ENCODE assay signal across 8 cellular contexts in the genomic region with DNA sequence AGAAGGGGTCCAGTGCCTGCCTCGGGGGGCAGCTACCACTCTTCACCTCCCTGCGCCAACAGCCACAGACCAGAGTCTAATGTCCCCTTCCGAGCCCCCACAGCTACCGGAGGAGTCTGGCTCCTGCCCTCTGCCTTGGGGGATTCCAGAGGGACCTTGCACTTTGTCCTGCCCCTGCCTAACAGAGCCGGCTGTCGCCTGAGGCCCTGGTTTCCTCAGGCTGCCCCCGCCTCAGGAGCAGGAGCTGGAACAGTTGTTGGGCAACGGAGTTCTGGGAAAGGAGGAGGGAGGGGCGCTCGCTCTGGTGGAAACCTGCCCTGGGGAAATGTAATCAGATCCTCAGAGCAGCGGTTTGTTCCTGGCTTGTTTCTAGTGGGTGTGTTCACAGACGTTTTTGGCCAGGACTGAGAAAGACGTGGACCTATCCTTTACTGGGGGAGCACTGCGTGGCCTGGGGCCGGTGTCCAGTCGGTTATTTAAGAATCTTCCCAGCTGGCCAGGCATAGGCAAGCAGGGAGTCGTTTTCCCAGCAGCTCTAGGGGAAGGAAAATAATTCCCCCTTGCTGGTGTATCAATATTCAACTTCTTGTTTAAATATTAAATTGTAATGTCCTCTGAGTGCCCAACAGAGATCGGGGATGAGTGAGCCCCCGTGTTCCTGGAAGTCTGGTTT. TPM values are rescaled to one million over a fixed set of nuclear protein-coding genes. Genes with fewer than 3 reads are reported as not detected.
A peak's percentile ranks its signal among the peaks of the same experiment; 100 is the strongest.
DNase-seq lines count a peak whose midpoint lies in the region; ATAC-seq and TF ChIP-seq lines count a peak whose summit lies in the region.

No MANE protein-coding gene starts in this region.

- no peak for ATAC-seq in HG03571 (IDR thresholded peaks at IDR 0.05; ENCODE audit: unreplicated experiment)
- ATAC-seq in HG02870 (IDR thresholded peaks at IDR 0.05; ENCODE audit: unreplicated experiment): no peak

- TF ChIP-seq POLR2A in breast epithelium (IDR thresholded peaks at IDR 0.05): no peak

- H3K36me3 ChIP-seq in breast epithelium (no peaks in the 10 kb centered on the region), subcutaneous abdominal adipose tissue (ENCODE audit: control insufficient read depth in 5 of 5, insufficient read depth in 5 of 5, low read length in 5 of 5) (peaks cover 0 to 18% (median 16%) of the 10 kb centered on the region in 5 donors)

- TF ChIP-seq CTCF in breast epithelium (IDR thresholded peaks at IDR 0.05): no peak

- peak overlapping the region in 4 of 5 donors; percentile 38 to 68 (median 56) for H3K9ac ChIP-seq in subcutaneous abdominal adipose tissue (ENCODE audit: low read length in 5 of 5)

- peaks cover 11 to 19% of the 10 kb centered on the region in 2 donors for H3K4me1 ChIP-seq in breast epithelium
- H3K4me1 ChIP-seq in subcutaneous abdominal adipose tissue (ENCODE audit: control insufficient read depth in 5 of 5, insufficient read depth in 5 of 5, low read length in 5 of 5): peaks cover 28 to 61% (median 52%) of the 10 kb centered on the region in 5 donors

- H3K4me3 ChIP-seq in breast epithelium: peak overlapping the region in 1 of 3 donors; percentile 34
- H3K4me3 ChIP-seq in subcutaneous abdominal adipose tissue (ENCODE audit: low read depth in 1 of 5, low read length in 5 of 5): peak overlapping the region in 1 of 5 donors; percentile 3

- H3K27me3 ChIP-seq in breast epithelium (no peaks in the 10 kb centered on the region), subcutaneous abdominal adipose tissue (ENCODE audit: control insufficient read depth in 5 of 5, insufficient read depth in 4 of 5, low read length in 5 of 5) (no peaks in the 10 kb centered on the region)

- DNase-seq in DMS 273 treated with DMSO at 0.1 percent for 48 hours (lab: John Stamatoyannopoulos, UW) (peak; percentile 66), NCI-H2171 (lab: John Stamatoyannopoulos, UW) (peak; percentile 95), breast epithelium (ENCODE audit: low spot score in 2 of 2) (peak; percentile 84 to 87), kidney glomerular epithelial cell (lab: John Stamatoyannopoulos, UW) (peak; percentile 86), activated gamma-delta T cell (lab: John Stamatoyannopoulos, UW) (no peak)

- intact Hi-C loops in breast epithelium (cut with DNase I; ENCODE audit: low total_unique reads): no loop called here

- peak overlapping the region; percentile 78 to 92 for H3K27ac ChIP-seq in breast epithelium
- H3K27ac ChIP-seq in subcutaneous abdominal adipose tissue (ENCODE audit: low read depth, low read length): peak overlapping the region; percentile 92

- H3K9me3 ChIP-seq in breast epithelium (no peaks in the 10 kb centered on the region), subcutaneous abdominal adipose tissue (ENCODE audit: control insufficient read depth in 5 of 5, low read length in 5 of 5) (no peaks in the 10 kb centered on the region)

RNA-seq across cellular contexts. Expression of a gene that starts 32.3 kb away (rescaled TPM):
- total RNA-seq in breast epithelium: 10 to 100 TPM in 2 of 3 donors, 1 to 10 TPM in 1; 6.6 to 32.8 (median 22.9) TPM

RNA-seq across cellular contexts. Expression of a gene that starts 39.2 kb away (rescaled TPM):
- 100 to 1,000 TPM in 1 of 3 donors, 10 to 100 TPM in 2; 56.5 to 248 (median 87.5) TPM for total RNA-seq in breast epithelium

RNA-seq across cellular contexts. Expression of a gene that starts 48.0 kb away (rescaled TPM):
- under 1 TPM in 1 of 3 donors, not detected in 2; 0.73 TPM for total RNA-seq in breast epithelium
